In the genomic region with DNA sequence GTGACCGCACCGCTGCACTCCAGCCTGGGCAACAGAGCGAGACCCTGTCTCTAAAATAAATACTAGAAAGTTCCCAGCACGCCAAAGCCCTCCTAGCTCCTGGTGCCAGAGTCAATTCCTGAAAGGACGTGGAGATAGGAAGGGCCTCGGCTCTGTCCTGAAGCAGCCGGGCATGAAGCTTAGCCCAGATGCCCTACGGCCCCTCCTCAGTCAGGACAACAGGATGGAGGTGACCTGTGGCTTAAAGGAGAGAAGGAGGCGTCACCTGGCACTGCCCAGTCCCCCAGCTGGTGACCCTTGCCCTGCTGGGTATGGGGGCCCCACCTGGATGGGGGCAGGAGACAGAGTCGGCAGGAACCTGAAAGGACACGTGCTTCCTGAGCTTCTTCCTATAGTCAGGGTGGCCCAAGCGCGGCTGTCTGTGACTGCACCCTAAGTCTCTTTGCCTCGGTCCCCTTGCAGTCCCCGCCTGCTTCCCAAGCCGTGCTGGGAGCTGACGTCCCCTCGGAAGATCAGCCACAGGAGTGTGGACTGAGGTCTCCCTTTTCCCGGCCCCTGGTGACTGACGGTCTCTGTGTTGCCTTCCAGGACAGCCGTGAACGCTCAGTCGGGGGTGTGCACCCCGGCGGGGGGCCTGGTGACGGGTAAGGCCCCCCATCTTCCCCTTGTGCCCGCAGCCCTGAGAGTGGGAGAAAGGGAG, we compare ENCODE assay signal across 25 cellular contexts.
"Had no signal": no experiment of that assay in that cellular context is flagged by ENCODE, and none has a peak within 500 bp of the region (broad histone marks: within the 10 kb centered on the region; RNA-seq: fewer than 3 reads in every experiment).

No MANE protein-coding gene starts in this region.

- H3K4me3 Mint-ChIP-seq: activated CD4-positive, alpha-beta memory T cell treated with anti-CD3 and anti-CD28 coated beads, Interleukin-2, amount 10 ng/mL, durations not matched to agents 7 days and 5 days; activated CD4-positive, alpha-beta T cell treated with anti-CD3 and anti-CD28 coated beads, Interleukin-2, amount 10 ng/mL, durations not matched to agents 7 days and 5 days; activated naive CD8-positive, alpha-beta T cell; central memory CD8-positive, alpha-beta T cell; stimulated activated naive B cell treated with anti-CD40 and anti-IgM and Interleukin-4, amounts not matched to agents 10 μg/mL and 1 μg/mL and 100 μg/mL, for 72 hours had no signal

- H3K9me3 ChIP-seq: esophagus squamous epithelium, heart right ventricle, stomach, thyroid gland, upper lobe of left lung, vagina had no signal

- H3K4me1 Mint-ChIP-seq: activated CD4-positive, alpha-beta memory T cell treated with anti-CD3 and anti-CD28 coated beads, Interleukin-2, amount 10 ng/mL, durations not matched to agents 7 days and 5 days; activated CD4-positive, alpha-beta T cell treated with anti-CD3 and anti-CD28 coated beads, Interleukin-2, amount 10 ng/mL, durations not matched to agents 7 days and 5 days had no signal

- H3K27me3 Mint-ChIP-seq: activated CD4-positive, alpha-beta memory T cell treated with anti-CD3 and anti-CD28 coated beads, Interleukin-2, amount 10 ng/mL, durations not matched to agents 7 days and 5 days; activated CD4-positive, alpha-beta T cell treated with anti-CD3 and anti-CD28 coated beads, Interleukin-2, amount 10 ng/mL, durations not matched to agents 7 days and 5 days; activated naive CD8-positive, alpha-beta T cell; central memory CD8-positive, alpha-beta T cell; stimulated activated naive B cell treated with anti-CD40 and anti-IgM and Interleukin-4, amounts not matched to agents 10 μg/mL and 1 μg/mL and 100 μg/mL, for 72 hours had no signal

- ATAC-seq: heart right ventricle; left lobe of liver; stimulated activated naive B cell treated with anti-CD40 and anti-IgM and Interleukin-4, amounts not matched to agents 10 μg/mL and 1 μg/mL and 100 μg/mL, for 72 hours had no signal

- DNase-seq: activated CD4-positive, alpha-beta memory T cell treated with anti-CD3 and anti-CD28 coated beads, Interleukin-2, amount 10 ng/mL, durations not matched to agents 7 days and 5 days; activated CD4-positive, alpha-beta T cell treated with anti-CD3 and anti-CD28 coated beads for 1 hour; activated CD4-positive, alpha-beta T cell treated with anti-CD3 and anti-CD28 coated beads, Interleukin-2, amount 10 ng/mL, durations not matched to agents 7 days and 5 days; activated naive CD4-positive, alpha-beta T cell treated with Interleukin-2 at 50 U/mL for 16 hours; activated T-cell treated with anti-CD3 and anti-CD28 coated beads, Interleukin-2, amount 50 U/mL, for 48 hours; anterior cingulate cortex; dermis blood vessel endothelial cell; effector CD4-positive, alpha-beta T cell; esophagus squamous epithelium; foreskin melanocyte; heart right ventricle; stimulated activated CD4-positive, alpha-beta T cell treated with anti-CD3 and anti-CD28 coated beads, Interleukin-1b, Interleukin-23, amount 100 ng/mL, for 48 hours; stimulated activated CD4-positive, alpha-beta T cell treated with anti-CD3 and anti-CD28 coated beads, Interleukin-4, amount 100 ng/mL, for 4 hours; stimulated activated CD8-positive, alpha-beta memory T cell treated with anti-CD3 and anti-CD28 coated beads, Interleukin-4, amount 100 ng/mL, for 48 hours; stimulated activated naive B cell treated with anti-CD40 and anti-IgM and Interleukin-4, amounts not matched to agents 10 μg/mL and 1 μg/mL and 100 μg/mL, for 72 hours; stomach; T-helper 2 cell; thyroid gland had no signal

- H3K27me3 ChIP-seq: esophagus squamous epithelium, heart right ventricle, stomach, thyroid gland, upper lobe of left lung, vagina had no signal

- H3K4me1 ChIP-seq: esophagus squamous epithelium, stomach, thyroid gland, upper lobe of left lung, vagina had no signal

- H3K9me3 Mint-ChIP-seq: activated CD4-positive, alpha-beta memory T cell treated with anti-CD3 and anti-CD28 coated beads, Interleukin-2, amount 10 ng/mL, durations not matched to agents 7 days and 5 days; activated CD4-positive, alpha-beta T cell treated with anti-CD3 and anti-CD28 coated beads, Interleukin-2, amount 10 ng/mL, durations not matched to agents 7 days and 5 days; central memory CD8-positive, alpha-beta T cell; stimulated activated naive B cell treated with anti-CD40 and anti-IgM and Interleukin-4, amounts not matched to agents 10 μg/mL and 1 μg/mL and 100 μg/mL, for 72 hours had no signal

- H3K4me3 ChIP-seq: esophagus squamous epithelium, heart right ventricle, skin epidermis, stomach, thyroid gland, upper lobe of left lung, vagina had no signal

- H3K27ac ChIP-seq: epithelial cell of prostate, esophagus squamous epithelium, heart right ventricle, skin epidermis, stomach, thyroid gland, upper lobe of left lung, vagina had no signal

- H3K27ac Mint-ChIP-seq: activated CD4-positive, alpha-beta memory T cell treated with anti-CD3 and anti-CD28 coated beads, Interleukin-2, amount 10 ng/mL, durations not matched to agents 7 days and 5 days; activated CD4-positive, alpha-beta T cell treated with anti-CD3 and anti-CD28 coated beads, Interleukin-2, amount 10 ng/mL, durations not matched to agents 7 days and 5 days; activated naive CD8-positive, alpha-beta T cell; stimulated activated naive B cell treated with anti-CD40 and anti-IgM and Interleukin-4, amounts not matched to agents 10 μg/mL and 1 μg/mL and 100 μg/mL, for 72 hours had no signal
